ENCODE assay signal across 15 cellular contexts in genomic region chr9:127057970-127058644, GRCh38.
A peak's percentile ranks its signal among the peaks of the same experiment; 100 is the strongest.
DNase-seq lines count a peak whose midpoint lies in the region; ATAC-seq and TF ChIP-seq lines count a peak whose summit lies in the region.
"Had no signal": no experiment of that assay in that cellular context is flagged by ENCODE, and none has a peak within 500 bp of the region (broad histone marks: within the 10 kb centered on the region; RNA-seq: fewer than 3 reads in every experiment).

No MANE protein-coding gene starts in this region.

- peaks cover 2% of the 10 kb centered on the region for H3K4me1 Mint-ChIP-seq in osteocyte (ENCODE audit: unreplicated experiment)

- no peak overlapping the region for H3K27ac Mint-ChIP-seq in osteocyte (ENCODE audit: unreplicated experiment)
- H3K27ac Mint-ChIP-seq: activated CD4-positive, alpha-beta T cell treated with anti-CD3 and anti-CD28 coated beads, Interleukin-2, amount 10 ng/mL, durations not matched to agents 7 days and 5 days; activated T-helper 17 cell treated with anti-CD3 and anti-CD28 coated beads, Interleukin-2, amount 50 U/mL, for 72 hours had no signal

- no peaks in the 10 kb centered on the region for H3K9me3 Mint-ChIP-seq in osteocyte (ENCODE audit: unreplicated experiment)
- H3K9me3 Mint-ChIP-seq: activated CD4-positive, alpha-beta T cell treated with anti-CD3 and anti-CD28 coated beads, Interleukin-2, amount 10 ng/mL, durations not matched to agents 7 days and 5 days; activated T-helper 17 cell treated with anti-CD3 and anti-CD28 coated beads, Interleukin-2, amount 50 U/mL, for 72 hours had no signal

- no peak overlapping the region for H3K4me3 Mint-ChIP-seq in osteocyte (ENCODE audit: unreplicated experiment)
- H3K4me3 Mint-ChIP-seq: activated CD4-positive, alpha-beta T cell treated with anti-CD3 and anti-CD28 coated beads, Interleukin-2, amount 10 ng/mL, durations not matched to agents 7 days and 5 days; activated T-helper 17 cell treated with anti-CD3 and anti-CD28 coated beads, Interleukin-2, amount 50 U/mL, for 72 hours had no signal

- DNase-seq in AG08396 (ENCODE audit: low spot score) (peak; percentile 26), amniotic epithelial cell (ENCODE audit: low read depth) (peak; percentile 62), head of caudate nucleus (peak in 39 of 42 donors; percentile 27 to 83 (median 61)), osteocyte (ENCODE audit: extremely low spot score, unreplicated experiment) (peak; percentile 66), middle frontal gyrus (ENCODE audit: extremely low spot score, low spot score) (no peak)
- DNase-seq: activated CD4-positive, alpha-beta T cell treated with anti-CD3 and anti-CD28 coated beads, Interleukin-2, amount 10 ng/mL, durations not matched to agents 7 days and 5 days; DMS79; effector memory CD4-positive, alpha-beta T cell; NCI-H2107; NK-92 treated with Interleukin-12 subunit alpha and Interleukin-12 subunit beta, amount 100 ng/mL, for 24 hours; SHP77 had no signal

- ATAC-seq in HG03457 (IDR thresholded peaks at IDR 0.05; ENCODE audit: unreplicated experiment), result no peak
- ATAC-seq in GM21528 (IDR thresholded peaks at IDR 0.05; ENCODE audit: low FRiP score, unreplicated experiment), result no peak
- ATAC-seq in GM18868 (IDR thresholded peaks at IDR 0.05; ENCODE audit: unreplicated experiment), result no peak
- ATAC-seq: activated T-helper 17 cell treated with anti-CD3 and anti-CD28 coated beads, Interleukin-2, amount 50 U/mL, for 72 hours had no signal

- no peaks in the 10 kb centered on the region for H3K27me3 Mint-ChIP-seq in osteocyte (ENCODE audit: unreplicated experiment)
- H3K27me3 Mint-ChIP-seq: activated CD4-positive, alpha-beta T cell treated with anti-CD3 and anti-CD28 coated beads, Interleukin-2, amount 10 ng/mL, durations not matched to agents 7 days and 5 days; activated T-helper 17 cell treated with anti-CD3 and anti-CD28 coated beads, Interleukin-2, amount 50 U/mL, for 72 hours had no signal

- TF ChIP-seq CTCF in osteocyte (IDR thresholded peaks at IDR 0.05), result no peak

- intact Hi-C loops in head of caudate nucleus (cut with DNase I), result no loop called here

- peaks cover 3% of the 10 kb centered on the region for H3K36me3 Mint-ChIP-seq in osteocyte (ENCODE audit: unreplicated experiment)
